In genomic region chr2:189221811-189222210, GRCh38 we compare ENCODE assay signal across 14 cellular contexts. TPM values are rescaled to one million over a fixed set of nuclear protein-coding genes. Genes with fewer than 3 reads are reported as not detected.
DNase-seq lines count a peak whose midpoint lies in the region; ATAC-seq, FAIRE-seq and TF ChIP-seq lines count a peak whose summit lies in the region.
"Had no signal": no experiment of that assay in that cellular context is flagged by ENCODE, and none has a peak within 500 bp of the region (broad histone marks: within the 10 kb centered on the region; RNA-seq: fewer than 3 reads in every experiment).

No MANE protein-coding gene starts in this region.

- no peaks in the 10 kb centered on the region for H4K20me1 ChIP-seq in hepatocyte (ENCODE audit: insufficient read depth, poor library complexity, severe bottlenecking)

- no peaks in the 10 kb centered on the region for H3K27me3 ChIP-seq in hepatocyte
- H3K27me3 ChIP-seq in aorta (ENCODE audit: control insufficient read depth in 1 of 2, insufficient read depth in 2 of 2, low read length in 1 of 2), result no peaks in the 10 kb centered on the region

- TF ChIP-seq CTCF in A549 (IDR thresholded peaks at IDR 0.05) (no peak), astrocyte of the spinal cord (IDR thresholded peaks at IDR 0.05; ENCODE audit: low read depth, low read length) (no peak), hepatocyte (IDR thresholded peaks at IDR 0.05; ENCODE audit: poor library complexity) (no peak)

- CTCF ChIA-PET in A549 (lab: Yijun Ruan, JAX), result interaction anchor here (1.4 kb wide), 1 partner anchor 66 kb away, joined by 3 read pairs; no protein-coding TSS in a partner anchor

- ATAC-seq in A549 (peak in 1 of 2 experiments; percentile 32; a peak in 3 of 6 replicates), aorta (ENCODE audit: low FRiP score) (no peak)
- ATAC-seq: stimulated activated memory B cell treated with anti-CD40 and anti-IgM and Interleukin-4, amounts not matched to agents 10 μg/mL and 1 μg/mL and 100 μg/mL, for 72 hours had no signal

- POLR2A ChIA-PET in A549 (lab: Yijun Ruan, JAX), result interaction anchor here (1.0 to 2.1 kb wide), 3 partner anchors 11 to 42 kb away, joined by 4 to 5 read pairs (median 5); partner anchors contain the start of gene COL5A2

- H3K27ac ChIP-seq in A549 (peak overlapping the region; percentile 80 to 85), hepatocyte (peak overlapping the region; percentile 59), aorta (ENCODE audit: low read depth in 1 of 2, low read length in 2 of 2) (no peak overlapping the region)

- intact Hi-C loops in aorta (cut with DNase I), result no loop called here

- peak in 1 of 2 experiments; percentile 69 for DNase-seq in A549 (ENCODE audit: low read depth in 1 of 2, low spot score in 1 of 2)
- DNase-seq in LoVo (ENCODE audit: low spot score), result peak; percentile 30
- peak; percentile 57 for DNase-seq in astrocyte of the spinal cord (ENCODE audit: low read depth, low spot score)
- no peak for DNase-seq in hepatocyte (ENCODE audit: low spot score)
- DNase-seq in NCI-H2081 treated with DMSO at 0.1 percent for 48 hours (lab: John Stamatoyannopoulos, UW), result no peak
- no peak for DNase-seq in aorta
- no peak for DNase-seq in NOMO-1 treated with DMSO at 0.1 percent for 48 hours (lab: John Stamatoyannopoulos, UW; ENCODE audit: unreplicated experiment)
- DNase-seq in activated T-cell treated with anti-CD3 and anti-CD28 coated beads for 4 hours, result no peak
- DNase-seq: activated naive CD8-positive, alpha-beta T cell treated with anti-CD3 and anti-CD28 coated beads, Interleukin-2, amount 10 ng/mL, durations not matched to agents 7 days and 5 days; activated T-cell treated with anti-CD3 and anti-CD28 coated beads, Interleukin-2, amount 50 U/mL, for 24 hours; GF-D8 had no signal

- H3K4me3 ChIP-seq in A549 (peak overlapping the region; percentile 5; the same call in 1 of the 3 replicates), astrocyte of the spinal cord (ENCODE audit: low read depth, low read length) (no peak overlapping the region), hepatocyte (no peak overlapping the region), aorta (ENCODE audit: low read length in 2 of 2) (no peak overlapping the region)

- peak overlapping the region; percentile 70 for H3K4me2 ChIP-seq in A549
- H3K4me2 ChIP-seq in hepatocyte, result peak overlapping the region; percentile 37

- peak; percentile 23 for FAIRE-seq in A549 (lab: Jason Lieb, UNC)
- FAIRE-seq: frontal cortex had no signal

- H3K36me3 ChIP-seq in hepatocyte (replicated peaks; ENCODE audit: insufficient read depth, low read depth), result no peaks in the 10 kb centered on the region
- H3K36me3 ChIP-seq in aorta (ENCODE audit: control insufficient read depth in 1 of 2, insufficient read depth in 2 of 2, low read length in 1 of 2), result no peaks in the 10 kb centered on the region

- no peak for TF ChIP-seq POLR2A in A549 (IDR thresholded peaks at IDR 0.05; ENCODE audit: low read length)

- no peak for TF ChIP-seq EP300 in A549 (IDR thresholded peaks at IDR 0.05)

- H2AFZ ChIP-seq in hepatocyte, result no peak overlapping the region

- H3K9me3 ChIP-seq in A549 (no peaks in the 10 kb centered on the region), hepatocyte (ENCODE audit: low read depth) (no peaks in the 10 kb centered on the region), aorta (ENCODE audit: control insufficient read depth, low read length) (no peaks in the 10 kb centered on the region)

- no peaks in the 10 kb centered on the region for H3K9me2 ChIP-seq in hepatocyte (replicated peaks; ENCODE audit: insufficient read depth)

- no peak for TF ChIP-seq RAD21 in A549 (conservative IDR thresholded peaks at IDR 0.05 in 1 of 2, IDR thresholded peaks at IDR 0.05 in 1 of 2)

- no peaks in the 10 kb centered on the region for H3K79me2 ChIP-seq in hepatocyte

- H3K4me1 ChIP-seq in A549 (peaks cover 87% of the 10 kb centered on the region), hepatocyte (ENCODE audit: insufficient read depth) (peaks cover 10% of the 10 kb centered on the region), aorta (ENCODE audit: control insufficient read depth in 1 of 2, insufficient read depth in 2 of 2, low read length in 2 of 2) (no peaks in the 10 kb centered on the region)

- in situ Hi-C loops in astrocyte of the spinal cord (cut with HindIII; ENCODE audit: low sequenced_read_pairs), result no loop called here

TF ChIP-seq in A549, 52 proteins besides CTCF, POLR2A, EP300 and RAD21:
- TF ChIP-seq GATA3 (IDR thresholded peaks at IDR 0.05; ENCODE audit: borderline replicate concordance) (peak; percentile 78; the same call in 1 of the 2 replicates), JUNB (IDR thresholded peaks at IDR 0.05) (peak; percentile 29; the same call in 1 of the 2 replicates), RNF2 (IDR thresholded peaks at IDR 0.05; ENCODE audit: borderline replicate concordance, low read depth) (no peak), CEBPB (IDR thresholded peaks at IDR 0.05) (no peak), CHD2 (IDR thresholded peaks at IDR 0.05; ENCODE audit: low read length, partially characterized antibody) (no peak), SMC3 (IDR thresholded peaks at IDR 0.05) (no peak), FOSL2 (IDR thresholded peaks at IDR 0.05) (0 out of 2 replicates have a peak, but pooled peaks have one; percentile 32), FOSL2 (CRISPR knock-in tag; IDR thresholded peaks at IDR 0.05) (peak; percentile 84), MAX (IDR thresholded peaks at IDR 0.05) (no peak), KDM1A (IDR thresholded peaks at IDR 0.05; ENCODE audit: low read depth) (no peak)
TF ChIP-seq in A549: peak in this region for 3.

RNA-seq across cellular contexts. Expression of gene COL5A2, which starts 42.2 kb away (rescaled TPM):
- polyA plus RNA-seq in A549 (2011; rRNA removed) (215 and 244 TPM in 2 replicates), A549 (2017; fragmentation: RNase III; extraction: RNeasy Plus Mini Kit Qiagen cat#74134 plus additional on column Dnase treatment) (114 to 156 TPM (median 152 TPM) in 3 replicates), hepatocyte (131 and 137 TPM in 2 replicates), aorta (100 to 1,000 TPM in 1 of 2 donors, 10 to 100 TPM in 1; 13.3 to 131 TPM)
- 66.7 and 70.8 TPM in 2 replicates for polyA plus RNA-seq in A549 (2012; cell fraction: cytosol; rRNA removed)
- 138 and 156 TPM in 2 replicates for polyA plus RNA-seq in A549 (2012; cell fraction: nucleus; rRNA removed)
- polyA minus RNA-seq in A549 (2011; rRNA and poly(A)+ RNA removed), result 199 and 285 TPM in 2 replicates
- total RNA-seq in hepatocyte (344 and 406 TPM in 2 replicates), aorta (100 to 1,000 TPM in 1 of 2 donors, 10 to 100 TPM in 1; 81.0 to 115 TPM)
- polyA plus RNA-seq: IgD-negative memory B cell had no signal

Comparison
In these comparisons a context has a peak if more than half of its experiments do, and no peak if none do; other contexts are left out.
1. DNase-seq: peak in LoVo (single experiment) and astrocyte of the spinal cord (single experiment); none in hepatocyte (single experiment), NCI-H2081 treated with DMSO at 0.1 percent for 48 hours (single experiment), aorta (0 of 2), NOMO-1 treated with DMSO at 0.1 percent for 48 hours (single experiment) and activated T-cell treated with anti-CD3 and anti-CD28 coated beads for 4 hours (single experiment).
2. H3K27ac ChIP-seq: peak in A549 (2 of 2) and hepatocyte (single experiment); none in aorta (0 of 2).